Comparison of ENCODE assay signal across 20 cellular contexts in the genomic region with DNA sequence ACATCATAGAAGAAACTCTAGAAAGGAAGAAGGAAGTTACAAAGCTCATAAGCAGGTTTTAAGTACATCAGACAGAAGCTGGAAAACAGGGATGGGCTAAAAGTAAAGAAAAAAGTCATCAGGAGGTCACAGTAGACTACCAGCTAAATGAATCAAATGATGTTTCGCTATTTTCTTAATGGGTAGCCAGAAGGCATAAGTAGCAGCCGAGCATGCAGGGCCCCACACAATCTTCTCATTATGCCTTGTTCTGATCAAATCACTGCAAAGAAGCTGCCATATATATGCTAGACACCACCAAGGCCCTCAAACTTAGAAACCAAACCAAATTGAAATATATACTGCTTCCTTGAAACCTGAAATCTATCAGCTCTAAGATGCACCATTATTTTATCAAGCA.
A peak's percentile ranks its signal among the peaks of the same experiment; 100 is the strongest.
DNase-seq lines count a peak whose midpoint lies in the region; ATAC-seq and TF ChIP-seq lines count a peak whose summit lies in the region.
"Had no signal": no experiment of that assay in that cellular context is flagged by ENCODE, and none has a peak within 500 bp of the region (broad histone marks: within the 10 kb centered on the region; RNA-seq: fewer than 3 reads in every experiment).

No MANE protein-coding gene starts in this region.

- H3K36me3 ChIP-seq in vagina, result no peaks in the 10 kb centered on the region

- DNase-seq in COLO829 (ENCODE audit: low spot score) (peak; percentile 40), SK-N-DZ (ENCODE audit: low spot score) (peak; percentile 40), foreskin melanocyte (peak; percentile 85), vagina (ENCODE audit: extremely low spot score in 2 of 2) (no peak)
- DNase-seq: AML-193; CD4-positive, alpha-beta T cell; CD8-positive, alpha-beta T cell; COR-L47; DMS153; DMS53; DMS79; DND-41; EL; GDM1 had no signal

- no peak overlapping the region for H3K27ac ChIP-seq in vagina
- H3K27ac ChIP-seq: 22Rv1; A549; BLaER1 treated with 17β-estradiol and CSF1 and Interleukin-3, amounts not matched to agents 10 nM and 100 nM; C4-2B had no signal

- H3K4me3 ChIP-seq in vagina, result no peak overlapping the region
- H3K4me3 ChIP-seq: A549; BLaER1 treated with 17β-estradiol and CSF1 and Interleukin-3, amounts not matched to agents 10 nM and 100 nM; GM12878 had no signal

- TF ChIP-seq CTCF in vagina (IDR thresholded peaks at IDR 0.05), result no peak

- intact Hi-C loops in vagina (cut with DNase I), result no loop called here

- TF ChIP-seq POLR2A in vagina (IDR thresholded peaks at IDR 0.05), result no peak

- H3K27me3 ChIP-seq in vagina, result no peaks in the 10 kb centered on the region
- H3K27me3 ChIP-seq: BLaER1 treated with 17β-estradiol and CSF1 and Interleukin-3, amounts not matched to agents 10 nM and 100 nM had no signal

- ATAC-seq in HG03442 (IDR thresholded peaks at IDR 0.05; ENCODE audit: unreplicated experiment), result no peak
- ATAC-seq: A549; CD8-positive, alpha-beta T cell; GM12878 had no signal

- H3K4me1 ChIP-seq in vagina, result peaks cover 6% of the 10 kb centered on the region
- H3K4me1 ChIP-seq: A549; BLaER1 treated with 17β-estradiol and CSF1 and Interleukin-3, amounts not matched to agents 10 nM and 100 nM had no signal

- H3K9me3 ChIP-seq in vagina, result no peaks in the 10 kb centered on the region
- H3K9me3 ChIP-seq: A549; BLaER1 treated with 17β-estradiol and CSF1 and Interleukin-3, amounts not matched to agents 10 nM and 100 nM had no signal

Comparison
In these comparisons a context has a peak if more than half of its experiments do, and no peak if none do; other contexts are left out.
1. DNase-seq: peak in COLO829 (single experiment), SK-N-DZ (single experiment) and foreskin melanocyte (single experiment); none in vagina (0 of 2).